1 cellular context compared by ENCODE assay signal in genomic region chr20:49285233-49285668, GRCh38.
TF ChIP-seq lines count a peak whose summit lies in the region.

No MANE protein-coding gene starts in this region.

TF ChIP-seq in WTC11, 78 proteins besides CTCF, POLR2A, EP300 and RAD21 (continued from another document):
- TF ChIP-seq ZNF425 (CRISPR knock-in tag; conservative IDR thresholded peaks at IDR 0.05) (0 out of 2 replicates have a peak, but pooled peaks have one; percentile 46), ZNF671 (CRISPR knock-in tag; IDR thresholded peaks at IDR 0.05) (0 out of 2 replicates have a peak, but pooled peaks have one; percentile 33), SMAD4 (CRISPR knock-in tag; IDR thresholded peaks at IDR 0.05) (no peak)
